8 cellular contexts compared by ENCODE assay signal in the genomic region with DNA sequence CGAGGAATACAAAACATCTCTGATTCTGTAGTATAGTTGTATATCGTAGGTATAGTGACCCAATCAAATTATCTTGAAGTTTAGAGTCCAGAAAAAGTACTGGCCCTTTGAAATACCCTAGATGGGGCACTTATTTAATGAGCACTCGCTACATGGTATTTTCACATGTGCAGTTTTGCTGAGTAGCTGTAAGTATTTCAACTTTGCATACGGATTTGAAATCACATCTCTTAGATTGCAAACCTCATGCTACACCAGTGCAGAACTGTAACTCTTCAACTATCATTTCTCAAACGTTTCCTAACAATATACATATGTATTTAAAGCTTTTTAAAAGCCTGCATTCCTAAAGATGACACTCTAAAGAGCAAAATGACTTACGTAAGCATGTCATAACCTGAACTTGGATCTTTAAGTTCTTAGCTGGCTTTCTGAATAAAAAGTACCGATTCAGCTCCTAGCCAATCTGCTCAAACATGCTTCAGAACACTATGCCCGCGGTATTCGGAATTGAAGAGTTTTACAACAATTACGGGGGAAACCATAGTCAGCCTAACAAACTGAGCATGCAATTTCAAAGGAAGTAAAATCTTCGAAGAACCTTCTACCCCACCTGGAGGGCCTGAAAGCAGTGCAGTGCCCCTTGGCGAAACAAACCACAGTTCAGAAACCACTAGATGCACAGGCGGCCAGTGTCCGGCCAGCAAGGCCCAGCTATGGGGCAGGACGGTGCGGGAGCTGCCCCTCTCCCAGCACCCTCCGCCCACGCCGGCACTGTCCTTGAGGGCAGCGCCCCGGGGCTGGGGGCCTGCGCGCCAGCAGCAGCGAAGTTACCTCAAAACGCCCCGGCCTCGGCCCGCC. TPM values are rescaled to one million over a fixed set of nuclear protein-coding genes. Genes with fewer than 3 reads are reported as not detected.
DNase-seq lines count a peak whose midpoint lies in the region; ATAC-seq and TF ChIP-seq lines count a peak whose summit lies in the region.

No MANE protein-coding gene starts in this region.

- no peak for TF ChIP-seq CTCF in GM12864 (IDR thresholded peaks at IDR 0.05; ENCODE audit: low read depth, low read length, missing control alignments)
- TF ChIP-seq CTCF in omental fat pad (IDR thresholded peaks at IDR 0.05) = no peak

- H3K4me3 Mint-ChIP-seq in activated T-cell treated with anti-CD3 and anti-CD28 coated beads, Interleukin-2, amount 50 U/mL, for 4 hours = peak overlapping the region; percentile 84

- no peaks in the 10 kb centered on the region for H3K9me3 Mint-ChIP-seq in activated T-cell treated with anti-CD3 and anti-CD28 coated beads, Interleukin-2, amount 50 U/mL, for 4 hours

- H3K4me3 ChIP-seq in GM12864 (ENCODE audit: low read depth, low read length) = peak overlapping the region; percentile 94
- peak overlapping the region; percentile 80 for H3K4me3 ChIP-seq in Jurkat, Clone E6-1 (ENCODE audit: low read length)

- peaks cover 27% of the 10 kb centered on the region for H3K4me1 Mint-ChIP-seq in activated T-cell treated with anti-CD3 and anti-CD28 coated beads, Interleukin-2, amount 50 U/mL, for 4 hours (ENCODE audit: low read depth)

- no peak for DNase-seq in GM12864 (ENCODE audit: low read depth)
- no peak for DNase-seq in Jurkat, Clone E6-1 (ENCODE audit: low read depth, low spot score)
- DNase-seq in activated T-cell treated with anti-CD3 and anti-CD28 coated beads, Interleukin-2, amount 50 U/mL, for 4 hours = no peak
- DNase-seq in globus pallidus (ENCODE audit: low spot score) = peak; percentile 31
- DNase-seq in omental fat pad (ENCODE audit: low spot score) = no peak
- DNase-seq in occipital lobe (lab: John Stamatoyannopoulos, UW) = no peak
- no peak for DNase-seq in SKM-1 treated with dmso at 0.1 percent for 144 hours (lab: John Stamatoyannopoulos, UW; ENCODE audit: unreplicated experiment)

- ATAC-seq in GM21786 (IDR thresholded peaks at IDR 0.05; ENCODE audit: unreplicated experiment) (peak; percentile 27), omental fat pad (ENCODE audit: low FRiP score) (peak; percentile 63)
- ATAC-seq in activated T-cell treated with anti-CD3 and anti-CD28 coated beads, Interleukin-2, amount 50 U/mL, for 4 hours = peak in 1 of 2 donors; percentile 51

- peaks cover 17% of the 10 kb centered on the region for H3K27me3 Mint-ChIP-seq in activated T-cell treated with anti-CD3 and anti-CD28 coated beads, Interleukin-2, amount 50 U/mL, for 4 hours (ENCODE audit: low read depth)

- peaks cover 18% of the 10 kb centered on the region for H3K36me3 Mint-ChIP-seq in activated T-cell treated with anti-CD3 and anti-CD28 coated beads, Interleukin-2, amount 50 U/mL, for 4 hours (ENCODE audit: insufficient read depth)

RNA-seq across cellular contexts. Expression of gene FH, which starts 0.9 kb away (rescaled TPM):
- 157 TPM for polyA plus RNA-seq in Jurkat, Clone E6-1 (2012; ENCODE audit: insufficient read depth, insufficient read length)
- total RNA-seq in activated T-cell treated with anti-CD3 and anti-CD28 coated beads, Interleukin-2, amount 50 U/mL, for 4 hours = 10 to 100 TPM; 76.7 to 85.7 (median 78.3) TPM
- total RNA-seq in omental fat pad (10 to 100 TPM; 28.5 to 61.6 (median 47.0) TPM), occipital lobe (56.9 TPM)

RNA-seq across cellular contexts. Expression of gene KMO, which starts 13.5 kb away (rescaled TPM):
- polyA plus RNA-seq in Jurkat, Clone E6-1 (2012; ENCODE audit: insufficient read depth, insufficient read length) = not detected
- under 1 TPM; 0.34 to 0.91 (median 0.49) TPM for total RNA-seq in activated T-cell treated with anti-CD3 and anti-CD28 coated beads, Interleukin-2, amount 50 U/mL, for 4 hours
- total RNA-seq in omental fat pad (1 to 10 TPM; 1.3 to 4.4 (median 2.5) TPM), occipital lobe (0.47 TPM)
